In genomic region chr5:148090780-148091221, GRCh38 we compare ENCODE assay signal across 18 cellular contexts. TPM values are rescaled to one million over a fixed set of nuclear protein-coding genes. Genes with fewer than 3 reads are reported as not detected.
DNase-seq lines count a peak whose midpoint lies in the region; ATAC-seq and TF ChIP-seq lines count a peak whose summit lies in the region.
"Had no signal": no experiment of that assay in that cellular context is flagged by ENCODE, and none has a peak within 500 bp of the region (broad histone marks: within the 10 kb centered on the region; RNA-seq: fewer than 3 reads in every experiment).

No MANE protein-coding gene starts in this region.

- H3K9ac ChIP-seq in mammary epithelial cell (ENCODE audit: insufficient read depth, low read length), result no peak overlapping the region
- H3K9ac ChIP-seq: BLaER1, SK-N-SH had no signal

- no peaks in the 10 kb centered on the region for H3K36me3 ChIP-seq in mammary epithelial cell (ENCODE audit: insufficient read depth, low read length)
- H3K36me3 ChIP-seq: BLaER1 had no signal

- BruUV-seq in mammary epithelial cell (replicated peaks; lab: Mats Ljungman, UMichigan), result no TSS peak

- no peak overlapping the region for H3K27ac ChIP-seq in mammary epithelial cell (ENCODE audit: insufficient read depth, low read depth, low read length)
- H3K27ac ChIP-seq: BLaER1 had no signal

- no peak overlapping the region for H3K27ac Mint-ChIP-seq in activated naive CD4-positive, alpha-beta T cell treated with anti-CD3 and anti-CD28 coated beads, Interleukin-2, amount 10 ng/mL, durations not matched to agents 7 days and 5 days
- H3K27ac Mint-ChIP-seq: dendritic cell treated with granulocyte-macrophage colony-stimulating factor and Interleukin-4, amounts not matched to agents 40 ng/mL and 50 ng/mL, for 4 days; IgD-negative memory B cell; naive B cell had no signal

- dilution Hi-C loops in mammary epithelial cell (cut with HindIII; ENCODE audit: low sequenced_read_pairs), result no loop called here

- in situ Hi-C loops in mammary epithelial cell (cut with MboI; ENCODE audit: low sequenced_read_pairs in 2 of 2), result no loop called here
- in situ Hi-C loops in GM13976 (cut with MboI; ENCODE audit: low sequenced_read_pairs, unreplicated experiment), result no loop called here

- H3K9me3 ChIP-seq in mammary epithelial cell (replicated peaks; ENCODE audit: insufficient read depth, low read length), result no peaks in the 10 kb centered on the region
- H3K9me3 ChIP-seq: BLaER1, SK-N-SH had no signal

- no peaks in the 10 kb centered on the region for H3K27me3 Mint-ChIP-seq in activated naive CD4-positive, alpha-beta T cell treated with anti-CD3 and anti-CD28 coated beads, Interleukin-2, amount 10 ng/mL, durations not matched to agents 7 days and 5 days
- H3K27me3 Mint-ChIP-seq: dendritic cell treated with granulocyte-macrophage colony-stimulating factor and Interleukin-4, amounts not matched to agents 40 ng/mL and 50 ng/mL, for 4 days; IgD-negative memory B cell had no signal

- no peaks in the 10 kb centered on the region for H3K9me3 Mint-ChIP-seq in activated naive CD4-positive, alpha-beta T cell treated with anti-CD3 and anti-CD28 coated beads, Interleukin-2, amount 10 ng/mL, durations not matched to agents 7 days and 5 days
- H3K9me3 Mint-ChIP-seq: dendritic cell treated with granulocyte-macrophage colony-stimulating factor and Interleukin-4, amounts not matched to agents 40 ng/mL and 50 ng/mL, for 4 days had no signal

- H3K4me3 ChIP-seq in mammary epithelial cell (replicated peaks in 1 of 3; ENCODE audit: insufficient read depth in 1 of 3, low read depth in 2 of 3, low read length in 3 of 3), result no peak overlapping the region
- no peak overlapping the region for H3K4me3 ChIP-seq in retinal pigment epithelial cell (ENCODE audit: low read length)
- H3K4me3 ChIP-seq: BLaER1 had no signal

- TF ChIP-seq CTCF in mammary epithelial cell (conservative IDR thresholded peaks at IDR 0.05 in 1 of 2, IDR thresholded peaks at IDR 0.05 in 1 of 2; ENCODE audit: extremely low read depth in 1 of 2, insufficient read depth in 1 of 2, low read depth in 1 of 2, low read length in 2 of 2), result no peak
- TF ChIP-seq CTCF in retinal pigment epithelial cell (conservative IDR thresholded peaks at IDR 0.05; ENCODE audit: low read depth, low read length), result no peak
- no peak for TF ChIP-seq CTCF in GM13976 (IDR thresholded peaks at IDR 0.05; ENCODE audit: borderline replicate concordance, control extremely low read depth, extremely low read depth, insufficient read depth, missing control alignments)

- ATAC-seq in GM19351 (IDR thresholded peaks at IDR 0.05; ENCODE audit: unreplicated experiment), result peak; percentile 90
- peak; percentile 70 for ATAC-seq in HG03442 (IDR thresholded peaks at IDR 0.05; ENCODE audit: unreplicated experiment)
- no peak for ATAC-seq in HG03354 (IDR thresholded peaks at IDR 0.05; ENCODE audit: poor library complexity, severe bottlenecking, unreplicated experiment)
- no peak for ATAC-seq in HG02884 (IDR thresholded peaks at IDR 0.05; ENCODE audit: unreplicated experiment)

- H3K27me3 ChIP-seq in mammary epithelial cell (ENCODE audit: insufficient read depth, low read length), result no peaks in the 10 kb centered on the region
- H3K27me3 ChIP-seq: BLaER1 had no signal

- 96% methylated on average over 6 of the region's 6 CpGs for WGBS in mammary epithelial cell (ENCODE audit: low coverage, missing lambda C conversion rate)

- peak overlapping the region; percentile 54 for H2AFZ ChIP-seq in mammary epithelial cell (ENCODE audit: low read depth, low read length)

- intact Hi-C loops in mammary epithelial cell (cut with micrococcal nuclease), result no loop called here

- DNase-seq in mammary epithelial cell, result peak; percentile 7
- DNase-seq in retinal pigment epithelial cell (ENCODE audit: low read depth), result peak; percentile 31
- DNase-seq in activated naive CD4-positive, alpha-beta T cell treated with anti-CD3 and anti-CD28 coated beads, Interleukin-2, amount 10 ng/mL, durations not matched to agents 7 days and 5 days, result no peak
- no peak for DNase-seq in GM13976 (ENCODE audit: low spot score)
- DNase-seq: naive B cell; NCI-H2081; retina; SK-N-SH; stimulated activated CD4-positive, alpha-beta T cell treated with anti-CD3 and anti-CD28 coated beads, Interleukin-4, amount 100 ng/mL, for 24 hours; stimulated activated naive CD4-positive, alpha-beta T cell treated with Interleukin-2 at 50 U/mL for 16 hours had no signal

- CTCF ChIA-PET in mammary epithelial cell (lab: Charles Lee; ENCODE audit: low non-redundant PET), result no interaction called here
- CTCF ChIA-PET in activated naive CD4-positive, alpha-beta T cell treated with anti-CD3 and anti-CD28 coated beads, Interleukin-2, amount 10 ng/mL, durations not matched to agents 7 days and 5 days (lab: Charles Lee), result no interaction called here

- H3K79me2 ChIP-seq in mammary epithelial cell (ENCODE audit: insufficient read depth, low read length), result no peaks in the 10 kb centered on the region

- H3K4me3 Mint-ChIP-seq in activated naive CD4-positive, alpha-beta T cell treated with anti-CD3 and anti-CD28 coated beads, Interleukin-2, amount 10 ng/mL, durations not matched to agents 7 days and 5 days, result no peak overlapping the region
- H3K4me3 Mint-ChIP-seq: dendritic cell treated with granulocyte-macrophage colony-stimulating factor and Interleukin-4, amounts not matched to agents 40 ng/mL and 50 ng/mL, for 4 days; IgD-negative memory B cell; naive B cell had no signal

- peaks cover 17% of the 10 kb centered on the region for H3K4me1 ChIP-seq in mammary epithelial cell (ENCODE audit: insufficient read depth, low read length)
- H3K4me1 ChIP-seq: BLaER1 had no signal

- H4K20me1 ChIP-seq in mammary epithelial cell (ENCODE audit: insufficient read depth, low read length), result no peaks in the 10 kb centered on the region
- H4K20me1 ChIP-seq: BLaER1 had no signal

- no peaks in the 10 kb centered on the region for H3K36me3 Mint-ChIP-seq in activated naive CD4-positive, alpha-beta T cell treated with anti-CD3 and anti-CD28 coated beads, Interleukin-2, amount 10 ng/mL, durations not matched to agents 7 days and 5 days
- H3K36me3 Mint-ChIP-seq: IgD-negative memory B cell, naive B cell had no signal

- H3K4me1 Mint-ChIP-seq in activated naive CD4-positive, alpha-beta T cell treated with anti-CD3 and anti-CD28 coated beads, Interleukin-2, amount 10 ng/mL, durations not matched to agents 7 days and 5 days, result no peaks in the 10 kb centered on the region
- H3K4me1 Mint-ChIP-seq: IgD-negative memory B cell, naive B cell had no signal

- H3K4me2 ChIP-seq in mammary epithelial cell (ENCODE audit: insufficient read depth, low read depth, low read length), result peak overlapping the region; percentile 15
- H3K4me2 ChIP-seq: BLaER1, SK-N-SH had no signal

RNA-seq across cellular contexts. Expression of gene SPINK5, which starts 27.0 kb away (rescaled TPM):
- under 1 TPM; 0.19 to 0.50 TPM for total RNA-seq in mammary epithelial cell
- 0.09 TPM for polyA plus RNA-seq in mammary epithelial cell
- not detected for polyA minus RNA-seq in mammary epithelial cell
- total RNA-seq: fibroblast of villous mesenchyme had no signal
- polyA plus RNA-seq: IgD-negative memory B cell, SK-N-SH had no signal

Comparison
In these comparisons a context has a peak if more than half of its experiments do, and no peak if none do; other contexts are left out.
1. ATAC-seq: peak in GM19351 (single experiment) and HG03442 (single experiment); none in HG03354 (single experiment) and HG02884 (single experiment).
2. DNase-seq: peak in mammary epithelial cell (single experiment) and retinal pigment epithelial cell (single experiment); none in activated naive CD4-positive, alpha-beta T cell treated with anti-CD3 and anti-CD28 coated beads, Interleukin-2, amount 10 ng/mL, durations not matched to agents 7 days and 5 days (single experiment) and GM13976 (single experiment).